Comparison of ENCODE assay signal across 1 cellular context in the genomic region with DNA sequence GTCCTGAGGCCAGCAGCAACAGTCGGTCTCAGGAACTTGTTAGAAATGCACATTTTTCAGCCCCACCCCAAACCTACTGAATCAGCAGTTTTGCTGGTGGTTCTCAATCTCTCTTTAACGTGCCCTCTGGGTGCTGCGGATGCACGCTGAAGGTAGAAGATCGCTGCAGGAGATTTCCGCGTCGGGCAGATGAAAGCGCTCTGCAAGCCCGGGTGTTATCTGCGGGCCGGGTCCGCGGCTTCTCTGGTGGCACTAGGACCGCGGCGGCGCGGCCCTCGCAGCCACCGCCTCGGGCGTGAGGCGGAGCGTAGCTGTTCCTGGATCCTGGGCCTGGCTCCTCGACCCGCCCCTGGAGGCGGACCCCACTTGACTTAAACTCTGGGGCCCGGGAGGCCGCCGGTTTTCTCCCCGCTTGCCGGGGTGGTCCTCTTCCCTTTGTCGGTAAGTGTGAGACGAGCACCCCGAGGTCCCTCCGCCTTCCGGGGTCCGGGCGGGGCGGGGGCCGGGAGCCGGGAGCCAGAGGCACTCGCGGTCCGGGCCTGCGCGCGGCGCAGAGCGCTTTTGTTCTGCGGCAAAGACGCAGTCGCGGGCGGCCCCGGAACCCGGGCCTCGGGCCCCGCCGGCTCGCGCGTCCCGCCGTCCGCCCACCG.
TF ChIP-seq lines count a peak whose summit lies in the region.

A gene with protein sequence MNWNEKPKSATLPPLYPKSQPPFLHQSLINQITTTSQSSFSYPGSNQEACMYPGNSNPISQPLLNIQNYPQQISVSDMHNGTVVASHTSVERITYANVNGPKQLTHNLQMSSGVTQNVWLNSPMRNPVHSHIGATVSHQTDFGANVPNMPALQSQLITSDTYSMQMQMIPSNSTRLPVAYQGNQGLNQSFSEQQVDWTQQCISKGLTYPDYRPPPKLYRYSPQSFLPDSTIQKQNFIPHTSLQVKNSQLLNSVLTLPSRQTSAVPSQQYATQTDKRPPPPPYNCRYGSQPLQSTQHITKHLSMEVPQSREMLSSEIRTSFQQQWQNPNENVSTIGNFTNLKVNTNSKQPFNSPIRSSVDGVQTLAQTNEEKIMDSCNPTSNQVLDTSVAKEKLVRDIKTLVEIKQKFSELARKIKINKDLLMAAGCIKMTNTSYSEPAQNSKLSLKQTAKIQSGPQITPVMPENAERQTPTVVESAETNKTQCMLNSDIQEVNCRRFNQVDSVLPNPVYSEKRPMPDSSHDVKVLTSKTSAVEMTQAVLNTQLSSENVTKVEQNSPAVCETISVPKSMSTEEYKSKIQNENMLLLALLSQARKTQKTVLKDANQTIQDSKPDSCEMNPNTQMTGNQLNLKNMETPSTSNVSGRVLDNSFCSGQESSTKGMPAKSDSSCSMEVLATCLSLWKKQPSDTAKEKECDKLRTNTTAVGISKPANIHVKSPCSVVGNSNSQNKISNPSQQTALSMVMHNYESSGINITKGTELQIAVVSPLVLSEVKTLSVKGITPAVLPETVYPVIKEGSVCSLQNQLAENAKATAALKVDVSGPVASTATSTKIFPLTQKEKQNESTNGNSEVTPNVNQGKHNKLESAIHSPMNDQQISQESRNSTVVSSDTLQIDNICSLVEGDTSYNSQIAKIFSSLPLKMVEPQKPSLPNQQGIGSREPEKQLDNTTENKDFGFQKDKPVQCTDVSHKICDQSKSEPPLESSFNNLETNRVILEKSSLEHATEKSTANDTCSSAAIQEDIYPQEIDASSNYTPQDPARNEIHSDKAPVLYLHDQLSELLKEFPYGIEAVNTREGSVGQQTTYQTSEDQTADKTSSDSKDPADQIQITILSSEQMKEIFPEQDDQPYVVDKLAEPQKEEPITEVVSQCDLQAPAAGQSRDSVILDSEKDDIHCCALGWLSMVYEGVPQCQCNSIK (N-terminal part only) (plus strand): TSS at position 365 of the 650 bp plus-strand sequence. CDS start 21,541 bp downstream, outside the sequence.

TF ChIP-seq in WTC11, 78 proteins besides CTCF, POLR2A, EP300 and RAD21 (continued from another document and continues in another):
- TF ChIP-seq, protein P1, sequence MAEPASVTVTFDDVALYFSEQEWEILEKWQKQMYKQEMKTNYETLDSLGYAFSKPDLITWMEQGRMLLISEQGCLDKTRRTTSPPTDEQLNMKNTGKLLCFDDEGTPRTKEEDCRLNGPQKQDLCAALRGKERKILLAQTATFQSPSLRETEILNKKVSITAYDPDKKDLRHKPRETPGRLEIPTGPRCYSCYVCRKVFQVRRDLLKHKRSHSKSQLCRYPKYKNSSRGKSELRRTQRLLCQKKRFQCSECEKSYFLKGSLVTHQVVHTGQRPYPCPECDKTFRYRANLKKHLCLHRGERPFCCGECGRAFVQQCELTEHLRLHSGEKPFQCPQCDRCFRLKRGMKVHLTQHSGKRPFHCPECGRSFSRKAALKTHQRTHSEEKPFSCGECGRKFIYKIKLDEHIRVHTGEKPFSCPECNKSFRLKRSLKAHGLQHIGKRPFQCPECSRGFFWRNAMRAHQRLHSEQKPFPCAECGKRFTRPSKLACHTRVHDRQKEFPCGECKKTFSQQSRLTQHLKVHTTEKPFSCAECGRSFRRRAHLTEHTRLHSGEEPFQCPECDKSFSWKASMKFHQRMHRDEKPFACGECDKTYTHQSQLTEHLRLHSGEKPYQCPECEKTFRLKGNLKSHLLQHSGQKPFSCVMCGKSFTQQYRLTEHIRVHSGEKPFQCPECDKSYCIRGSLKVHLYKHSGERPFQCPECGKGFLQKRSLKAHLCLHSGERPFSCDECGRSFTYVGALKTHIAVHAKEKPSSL (CRISPR knock-in tag; conservative IDR thresholded peaks at IDR 0.05): no peak
- no peak for TF ChIP-seq TCF7 (CRISPR knock-in tag; IDR thresholded peaks at IDR 0.05; ENCODE audit: low read depth)
- TF ChIP-seq, protein P2, sequence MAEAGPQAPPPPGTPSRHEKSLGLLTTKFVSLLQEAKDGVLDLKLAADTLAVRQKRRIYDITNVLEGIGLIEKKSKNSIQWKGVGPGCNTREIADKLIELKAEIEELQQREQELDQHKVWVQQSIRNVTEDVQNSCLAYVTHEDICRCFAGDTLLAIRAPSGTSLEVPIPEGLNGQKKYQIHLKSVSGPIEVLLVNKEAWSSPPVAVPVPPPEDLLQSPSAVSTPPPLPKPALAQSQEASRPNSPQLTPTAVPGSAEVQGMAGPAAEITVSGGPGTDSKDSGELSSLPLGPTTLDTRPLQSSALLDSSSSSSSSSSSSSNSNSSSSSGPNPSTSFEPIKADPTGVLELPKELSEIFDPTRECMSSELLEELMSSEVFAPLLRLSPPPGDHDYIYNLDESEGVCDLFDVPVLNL (CRISPR knock-in tag; IDR thresholded peaks at IDR 0.05; ENCODE audit: borderline replicate concordance, low read depth): no peak
- no peak for TF ChIP-seq ATF1 (CRISPR knock-in tag; IDR thresholded peaks at IDR 0.05)
- TF ChIP-seq, protein P3, sequence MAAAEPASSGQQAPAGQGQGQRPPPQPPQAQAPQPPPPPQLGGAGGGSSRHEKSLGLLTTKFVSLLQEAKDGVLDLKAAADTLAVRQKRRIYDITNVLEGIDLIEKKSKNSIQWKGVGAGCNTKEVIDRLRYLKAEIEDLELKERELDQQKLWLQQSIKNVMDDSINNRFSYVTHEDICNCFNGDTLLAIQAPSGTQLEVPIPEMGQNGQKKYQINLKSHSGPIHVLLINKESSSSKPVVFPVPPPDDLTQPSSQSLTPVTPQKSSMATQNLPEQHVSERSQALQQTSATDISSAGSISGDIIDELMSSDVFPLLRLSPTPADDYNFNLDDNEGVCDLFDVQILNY (CRISPR knock-in tag; IDR thresholded peaks at IDR 0.05): 0 out of 2 replicates have a peak, but pooled peaks have one; percentile 36
- TF ChIP-seq, protein P4, sequence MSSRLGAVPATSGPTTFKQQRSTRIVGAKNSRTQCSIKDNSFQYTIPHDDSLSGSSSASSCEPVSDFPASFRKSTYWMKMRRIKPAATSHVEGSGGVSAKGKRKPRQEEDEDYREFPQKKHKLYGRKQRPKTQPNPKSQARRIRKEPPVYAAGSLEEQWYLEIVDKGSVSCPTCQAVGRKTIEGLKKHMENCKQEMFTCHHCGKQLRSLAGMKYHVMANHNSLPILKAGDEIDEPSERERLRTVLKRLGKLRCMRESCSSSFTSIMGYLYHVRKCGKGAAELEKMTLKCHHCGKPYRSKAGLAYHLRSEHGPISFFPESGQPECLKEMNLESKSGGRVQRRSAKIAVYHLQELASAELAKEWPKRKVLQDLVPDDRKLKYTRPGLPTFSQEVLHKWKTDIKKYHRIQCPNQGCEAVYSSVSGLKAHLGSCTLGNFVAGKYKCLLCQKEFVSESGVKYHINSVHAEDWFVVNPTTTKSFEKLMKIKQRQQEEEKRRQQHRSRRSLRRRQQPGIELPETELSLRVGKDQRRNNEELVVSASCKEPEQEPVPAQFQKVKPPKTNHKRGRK (CRISPR knock-in tag; IDR thresholded peaks at IDR 0.05; ENCODE audit: borderline replicate concordance): no peak
- TF ChIP-seq SOX15 (CRISPR knock-in tag; IDR thresholded peaks at IDR 0.05): no peak
- TF ChIP-seq IRF2 (CRISPR knock-in tag; IDR thresholded peaks at IDR 0.05; ENCODE audit: borderline replicate concordance, low read depth): no peak
- peak; percentile 90 for TF ChIP-seq NFE2L1 (CRISPR knock-in tag; IDR thresholded peaks at IDR 0.05)
- TF ChIP-seq NFYB (CRISPR knock-in tag; conservative IDR thresholded peaks at IDR 0.05; ENCODE audit: low read depth): no peak
- TF ChIP-seq, protein P5, sequence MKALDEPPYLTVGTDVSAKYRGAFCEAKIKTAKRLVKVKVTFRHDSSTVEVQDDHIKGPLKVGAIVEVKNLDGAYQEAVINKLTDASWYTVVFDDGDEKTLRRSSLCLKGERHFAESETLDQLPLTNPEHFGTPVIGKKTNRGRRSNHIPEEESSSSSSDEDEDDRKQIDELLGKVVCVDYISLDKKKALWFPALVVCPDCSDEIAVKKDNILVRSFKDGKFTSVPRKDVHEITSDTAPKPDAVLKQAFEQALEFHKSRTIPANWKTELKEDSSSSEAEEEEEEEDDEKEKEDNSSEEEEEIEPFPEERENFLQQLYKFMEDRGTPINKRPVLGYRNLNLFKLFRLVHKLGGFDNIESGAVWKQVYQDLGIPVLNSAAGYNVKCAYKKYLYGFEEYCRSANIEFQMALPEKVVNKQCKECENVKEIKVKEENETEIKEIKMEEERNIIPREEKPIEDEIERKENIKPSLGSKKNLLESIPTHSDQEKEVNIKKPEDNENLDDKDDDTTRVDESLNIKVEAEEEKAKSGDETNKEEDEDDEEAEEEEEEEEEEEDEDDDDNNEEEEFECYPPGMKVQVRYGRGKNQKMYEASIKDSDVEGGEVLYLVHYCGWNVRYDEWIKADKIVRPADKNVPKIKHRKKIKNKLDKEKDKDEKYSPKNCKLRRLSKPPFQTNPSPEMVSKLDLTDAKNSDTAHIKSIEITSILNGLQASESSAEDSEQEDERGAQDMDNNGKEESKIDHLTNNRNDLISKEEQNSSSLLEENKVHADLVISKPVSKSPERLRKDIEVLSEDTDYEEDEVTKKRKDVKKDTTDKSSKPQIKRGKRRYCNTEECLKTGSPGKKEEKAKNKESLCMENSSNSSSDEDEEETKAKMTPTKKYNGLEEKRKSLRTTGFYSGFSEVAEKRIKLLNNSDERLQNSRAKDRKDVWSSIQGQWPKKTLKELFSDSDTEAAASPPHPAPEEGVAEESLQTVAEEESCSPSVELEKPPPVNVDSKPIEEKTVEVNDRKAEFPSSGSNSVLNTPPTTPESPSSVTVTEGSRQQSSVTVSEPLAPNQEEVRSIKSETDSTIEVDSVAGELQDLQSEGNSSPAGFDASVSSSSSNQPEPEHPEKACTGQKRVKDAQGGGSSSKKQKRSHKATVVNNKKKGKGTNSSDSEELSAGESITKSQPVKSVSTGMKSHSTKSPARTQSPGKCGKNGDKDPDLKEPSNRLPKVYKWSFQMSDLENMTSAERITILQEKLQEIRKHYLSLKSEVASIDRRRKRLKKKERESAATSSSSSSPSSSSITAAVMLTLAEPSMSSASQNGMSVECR (CRISPR knock-in tag; IDR thresholded peaks at IDR 0.05; ENCODE audit: borderline replicate concordance): peak; percentile 45; the same call in 1 of the 2 replicates
- no peak for TF ChIP-seq ZNF317 (CRISPR knock-in tag; IDR thresholded peaks at IDR 0.05; ENCODE audit: borderline replicate concordance, low read depth)
- TF ChIP-seq, protein P6, sequence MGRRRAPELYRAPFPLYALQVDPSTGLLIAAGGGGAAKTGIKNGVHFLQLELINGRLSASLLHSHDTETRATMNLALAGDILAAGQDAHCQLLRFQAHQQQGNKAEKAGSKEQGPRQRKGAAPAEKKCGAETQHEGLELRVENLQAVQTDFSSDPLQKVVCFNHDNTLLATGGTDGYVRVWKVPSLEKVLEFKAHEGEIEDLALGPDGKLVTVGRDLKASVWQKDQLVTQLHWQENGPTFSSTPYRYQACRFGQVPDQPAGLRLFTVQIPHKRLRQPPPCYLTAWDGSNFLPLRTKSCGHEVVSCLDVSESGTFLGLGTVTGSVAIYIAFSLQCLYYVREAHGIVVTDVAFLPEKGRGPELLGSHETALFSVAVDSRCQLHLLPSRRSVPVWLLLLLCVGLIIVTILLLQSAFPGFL (CRISPR knock-in tag; IDR thresholded peaks at IDR 0.05; ENCODE audit: borderline replicate concordance): peak; percentile 21; the same call in 1 of the 2 replicates
- TF ChIP-seq, protein P7, sequence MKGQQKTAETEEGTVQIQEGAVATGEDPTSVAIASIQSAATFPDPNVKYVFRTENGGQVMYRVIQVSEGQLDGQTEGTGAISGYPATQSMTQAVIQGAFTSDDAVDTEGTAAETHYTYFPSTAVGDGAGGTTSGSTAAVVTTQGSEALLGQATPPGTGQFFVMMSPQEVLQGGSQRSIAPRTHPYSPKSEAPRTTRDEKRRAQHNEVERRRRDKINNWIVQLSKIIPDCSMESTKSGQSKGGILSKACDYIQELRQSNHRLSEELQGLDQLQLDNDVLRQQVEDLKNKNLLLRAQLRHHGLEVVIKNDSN (CRISPR knock-in tag; IDR thresholded peaks at IDR 0.05): no peak; the same call in 1 of the 2 replicates
- no peak for TF ChIP-seq CBFB (CRISPR knock-in tag; IDR thresholded peaks at IDR 0.05; ENCODE audit: low read depth)
- TF ChIP-seq, protein P8, sequence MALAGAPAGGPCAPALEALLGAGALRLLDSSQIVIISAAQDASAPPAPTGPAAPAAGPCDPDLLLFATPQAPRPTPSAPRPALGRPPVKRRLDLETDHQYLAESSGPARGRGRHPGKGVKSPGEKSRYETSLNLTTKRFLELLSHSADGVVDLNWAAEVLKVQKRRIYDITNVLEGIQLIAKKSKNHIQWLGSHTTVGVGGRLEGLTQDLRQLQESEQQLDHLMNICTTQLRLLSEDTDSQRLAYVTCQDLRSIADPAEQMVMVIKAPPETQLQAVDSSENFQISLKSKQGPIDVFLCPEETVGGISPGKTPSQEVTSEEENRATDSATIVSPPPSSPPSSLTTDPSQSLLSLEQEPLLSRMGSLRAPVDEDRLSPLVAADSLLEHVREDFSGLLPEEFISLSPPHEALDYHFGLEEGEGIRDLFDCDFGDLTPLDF (CRISPR knock-in tag; IDR thresholded peaks at IDR 0.05): 0 out of 2 replicates have a peak, but pooled peaks have one; percentile 41
- peak; percentile 34; the same call in 1 of the 2 replicates for TF ChIP-seq GABPB1 (CRISPR knock-in tag; IDR thresholded peaks at IDR 0.05)
- TF ChIP-seq, protein P9, sequence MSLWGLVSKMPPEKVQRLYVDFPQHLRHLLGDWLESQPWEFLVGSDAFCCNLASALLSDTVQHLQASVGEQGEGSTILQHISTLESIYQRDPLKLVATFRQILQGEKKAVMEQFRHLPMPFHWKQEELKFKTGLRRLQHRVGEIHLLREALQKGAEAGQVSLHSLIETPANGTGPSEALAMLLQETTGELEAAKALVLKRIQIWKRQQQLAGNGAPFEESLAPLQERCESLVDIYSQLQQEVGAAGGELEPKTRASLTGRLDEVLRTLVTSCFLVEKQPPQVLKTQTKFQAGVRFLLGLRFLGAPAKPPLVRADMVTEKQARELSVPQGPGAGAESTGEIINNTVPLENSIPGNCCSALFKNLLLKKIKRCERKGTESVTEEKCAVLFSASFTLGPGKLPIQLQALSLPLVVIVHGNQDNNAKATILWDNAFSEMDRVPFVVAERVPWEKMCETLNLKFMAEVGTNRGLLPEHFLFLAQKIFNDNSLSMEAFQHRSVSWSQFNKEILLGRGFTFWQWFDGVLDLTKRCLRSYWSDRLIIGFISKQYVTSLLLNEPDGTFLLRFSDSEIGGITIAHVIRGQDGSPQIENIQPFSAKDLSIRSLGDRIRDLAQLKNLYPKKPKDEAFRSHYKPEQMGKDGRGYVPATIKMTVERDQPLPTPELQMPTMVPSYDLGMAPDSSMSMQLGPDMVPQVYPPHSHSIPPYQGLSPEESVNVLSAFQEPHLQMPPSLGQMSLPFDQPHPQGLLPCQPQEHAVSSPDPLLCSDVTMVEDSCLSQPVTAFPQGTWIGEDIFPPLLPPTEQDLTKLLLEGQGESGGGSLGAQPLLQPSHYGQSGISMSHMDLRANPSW (CRISPR knock-in tag; conservative IDR thresholded peaks at IDR 0.05; ENCODE audit: low read depth): no peak
- peak; percentile 14; the same call in 1 of the 2 replicates for TF ChIP-seq FOXK1 (CRISPR knock-in tag; IDR thresholded peaks at IDR 0.05)
- peak; percentile 76; the same call in 1 of the 2 replicates for TF ChIP-seq KAT7 (CRISPR knock-in tag; IDR thresholded peaks at IDR 0.05; ENCODE audit: borderline replicate concordance)
- TF ChIP-seq CREM (CRISPR knock-in tag; IDR thresholded peaks at IDR 0.05): no peak
- TF ChIP-seq, protein P10, sequence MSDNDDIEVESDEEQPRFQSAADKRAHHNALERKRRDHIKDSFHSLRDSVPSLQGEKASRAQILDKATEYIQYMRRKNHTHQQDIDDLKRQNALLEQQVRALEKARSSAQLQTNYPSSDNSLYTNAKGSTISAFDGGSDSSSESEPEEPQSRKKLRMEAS (CRISPR knock-in tag; IDR thresholded peaks at IDR 0.05): peak; percentile 69; the same call in 1 of the 2 replicates
- TF ChIP-seq, protein P11, sequence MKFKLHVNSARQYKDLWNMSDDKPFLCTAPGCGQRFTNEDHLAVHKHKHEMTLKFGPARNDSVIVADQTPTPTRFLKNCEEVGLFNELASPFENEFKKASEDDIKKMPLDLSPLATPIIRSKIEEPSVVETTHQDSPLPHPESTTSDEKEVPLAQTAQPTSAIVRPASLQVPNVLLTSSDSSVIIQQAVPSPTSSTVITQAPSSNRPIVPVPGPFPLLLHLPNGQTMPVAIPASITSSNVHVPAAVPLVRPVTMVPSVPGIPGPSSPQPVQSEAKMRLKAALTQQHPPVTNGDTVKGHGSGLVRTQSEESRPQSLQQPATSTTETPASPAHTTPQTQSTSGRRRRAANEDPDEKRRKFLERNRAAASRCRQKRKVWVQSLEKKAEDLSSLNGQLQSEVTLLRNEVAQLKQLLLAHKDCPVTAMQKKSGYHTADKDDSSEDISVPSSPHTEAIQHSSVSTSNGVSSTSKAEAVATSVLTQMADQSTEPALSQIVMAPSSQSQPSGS (CRISPR knock-in tag; IDR thresholded peaks at IDR 0.05; ENCODE audit: borderline replicate concordance, low read depth): no peak
